Comparison of ENCODE assay signal across 1 cellular context in the genomic region with DNA sequence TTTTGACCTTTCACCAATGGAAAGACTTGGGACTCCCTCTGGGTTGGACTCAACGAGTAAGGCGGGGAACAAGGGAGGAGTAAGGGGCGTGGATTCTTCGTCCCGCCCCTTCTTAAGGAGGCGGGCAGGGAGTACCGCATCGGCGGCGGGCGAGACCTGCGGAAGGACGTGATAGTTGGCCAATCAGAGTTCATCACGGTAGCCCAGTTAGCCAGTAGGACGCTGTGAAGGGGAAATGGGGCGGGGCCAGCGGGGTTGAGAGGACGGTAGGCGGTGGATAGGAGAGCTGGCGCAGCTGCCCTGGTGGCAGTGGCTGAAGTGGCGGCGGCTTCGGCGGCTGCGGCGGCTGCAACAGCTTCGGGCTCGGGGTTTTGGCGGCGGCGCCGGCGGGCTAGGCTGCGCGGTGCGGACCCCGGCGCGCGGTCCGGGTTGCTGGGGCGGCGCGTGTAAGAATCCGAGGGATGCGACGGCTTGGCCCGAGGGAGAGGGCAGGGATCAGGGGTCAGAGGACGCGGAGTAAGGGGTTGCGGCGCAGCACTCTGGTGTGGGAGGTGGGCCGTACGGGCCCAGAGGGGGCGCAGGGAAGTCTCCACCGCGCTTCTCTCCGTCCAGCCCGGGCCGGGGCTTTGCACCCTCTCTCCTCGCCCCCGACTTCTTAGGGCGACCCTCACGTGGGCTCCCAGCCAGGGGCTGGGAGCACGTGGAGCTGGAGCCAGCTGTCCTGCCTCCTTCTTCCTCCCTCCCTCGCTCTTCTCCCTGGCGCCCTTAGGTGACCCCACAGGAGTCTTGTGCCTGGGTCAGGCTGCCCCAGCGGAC.
TF ChIP-seq lines count a peak whose summit lies in the region.

A gene (plus strand): TSS at position 284 of the 816 bp plus-strand sequence. CDS start 5,389 bp downstream, outside the sequence.

TF ChIP-seq in HepG2, 621 proteins besides CTCF, POLR2A, EP300 and RAD21 (continued from another document and continues in another):
- TF ChIP-seq NAIF1 (CRISPR knock-in tag; IDR thresholded peaks at IDR 0.05; ENCODE audit: borderline replicate concordance), result no peak
- TF ChIP-seq, protein P1, sequence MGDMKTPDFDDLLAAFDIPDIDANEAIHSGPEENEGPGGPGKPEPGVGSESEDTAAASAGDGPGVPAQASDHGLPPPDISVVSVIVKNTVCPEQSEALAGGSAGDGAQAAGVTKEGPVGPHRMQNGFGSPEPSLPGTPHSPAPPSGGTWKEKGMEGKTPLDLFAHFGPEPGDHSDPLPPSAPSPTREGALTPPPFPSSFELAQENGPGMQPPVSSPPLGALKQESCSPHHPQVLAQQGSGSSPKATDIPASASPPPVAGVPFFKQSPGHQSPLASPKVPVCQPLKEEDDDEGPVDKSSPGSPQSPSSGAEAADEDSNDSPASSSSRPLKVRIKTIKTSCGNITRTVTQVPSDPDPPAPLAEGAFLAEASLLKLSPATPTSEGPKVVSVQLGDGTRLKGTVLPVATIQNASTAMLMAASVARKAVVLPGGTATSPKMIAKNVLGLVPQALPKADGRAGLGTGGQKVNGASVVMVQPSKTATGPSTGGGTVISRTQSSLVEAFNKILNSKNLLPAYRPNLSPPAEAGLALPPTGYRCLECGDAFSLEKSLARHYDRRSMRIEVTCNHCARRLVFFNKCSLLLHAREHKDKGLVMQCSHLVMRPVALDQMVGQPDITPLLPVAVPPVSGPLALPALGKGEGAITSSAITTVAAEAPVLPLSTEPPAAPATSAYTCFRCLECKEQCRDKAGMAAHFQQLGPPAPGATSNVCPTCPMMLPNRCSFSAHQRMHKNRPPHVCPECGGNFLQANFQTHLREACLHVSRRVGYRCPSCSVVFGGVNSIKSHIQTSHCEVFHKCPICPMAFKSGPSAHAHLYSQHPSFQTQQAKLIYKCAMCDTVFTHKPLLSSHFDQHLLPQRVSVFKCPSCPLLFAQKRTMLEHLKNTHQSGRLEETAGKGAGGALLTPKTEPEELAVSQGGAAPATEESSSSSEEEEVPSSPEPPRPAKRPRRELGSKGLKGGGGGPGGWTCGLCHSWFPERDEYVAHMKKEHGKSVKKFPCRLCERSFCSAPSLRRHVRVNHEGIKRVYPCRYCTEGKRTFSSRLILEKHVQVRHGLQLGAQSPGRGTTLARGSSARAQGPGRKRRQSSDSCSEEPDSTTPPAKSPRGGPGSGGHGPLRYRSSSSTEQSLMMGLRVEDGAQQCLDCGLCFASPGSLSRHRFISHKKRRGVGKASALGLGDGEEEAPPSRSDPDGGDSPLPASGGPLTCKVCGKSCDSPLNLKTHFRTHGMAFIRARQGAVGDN (CRISPR knock-in tag; IDR thresholded peaks at IDR 0.05), result peak; percentile 83
- TF ChIP-seq ZNF709 (CRISPR knock-in tag; IDR thresholded peaks at IDR 0.05), result peak; percentile 33; the same call in 1 of the 2 replicates
- TF ChIP-seq, protein P2, sequence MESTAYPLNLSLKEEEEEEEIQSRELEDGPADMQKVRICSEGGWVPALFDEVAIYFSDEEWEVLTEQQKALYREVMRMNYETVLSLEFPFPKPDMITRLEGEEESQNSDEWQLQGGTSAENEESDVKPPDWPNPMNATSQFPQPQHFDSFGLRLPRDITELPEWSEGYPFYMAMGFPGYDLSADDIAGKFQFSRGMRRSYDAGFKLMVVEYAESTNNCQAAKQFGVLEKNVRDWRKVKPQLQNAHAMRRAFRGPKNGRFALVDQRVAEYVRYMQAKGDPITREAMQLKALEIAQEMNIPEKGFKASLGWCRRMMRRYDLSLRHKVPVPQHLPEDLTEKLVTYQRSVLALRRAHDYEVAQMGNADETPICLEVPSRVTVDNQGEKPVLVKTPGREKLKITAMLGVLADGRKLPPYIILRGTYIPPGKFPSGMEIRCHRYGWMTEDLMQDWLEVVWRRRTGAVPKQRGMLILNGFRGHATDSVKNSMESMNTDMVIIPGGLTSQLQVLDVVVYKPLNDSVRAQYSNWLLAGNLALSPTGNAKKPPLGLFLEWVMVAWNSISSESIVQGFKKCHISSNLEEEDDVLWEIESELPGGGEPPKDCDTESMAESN (CRISPR knock-in tag; conservative IDR thresholded peaks at IDR 0.05), result peak; percentile 67
- peak; percentile 38; the same call in 1 of the 2 replicates for TF ChIP-seq CHD2 (IDR thresholded peaks at IDR 0.05; ENCODE audit: low read depth, low read length)
- 0 out of 2 replicates have a peak, but pooled peaks have one; percentile 12 for TF ChIP-seq FLYWCH1 (CRISPR knock-in tag; IDR thresholded peaks at IDR 0.05)
- 0 out of 2 replicates have a peak, but pooled peaks have one; percentile 56 for TF ChIP-seq TMF1 (CRISPR knock-in tag; IDR thresholded peaks at IDR 0.05; ENCODE audit: low read depth)
- TF ChIP-seq ZSCAN25 (CRISPR knock-in tag; IDR thresholded peaks at IDR 0.05), result peak; percentile 59; the same call in 1 of the 2 replicates
- TF ChIP-seq RBM39 (IDR thresholded peaks at IDR 0.05; ENCODE audit: low read depth, low read length, poor library complexity, severe bottlenecking), result peak; percentile 69
- TF ChIP-seq ZNF879 (CRISPR knock-in tag; IDR thresholded peaks at IDR 0.05), result no peak
- TF ChIP-seq, protein P3, sequence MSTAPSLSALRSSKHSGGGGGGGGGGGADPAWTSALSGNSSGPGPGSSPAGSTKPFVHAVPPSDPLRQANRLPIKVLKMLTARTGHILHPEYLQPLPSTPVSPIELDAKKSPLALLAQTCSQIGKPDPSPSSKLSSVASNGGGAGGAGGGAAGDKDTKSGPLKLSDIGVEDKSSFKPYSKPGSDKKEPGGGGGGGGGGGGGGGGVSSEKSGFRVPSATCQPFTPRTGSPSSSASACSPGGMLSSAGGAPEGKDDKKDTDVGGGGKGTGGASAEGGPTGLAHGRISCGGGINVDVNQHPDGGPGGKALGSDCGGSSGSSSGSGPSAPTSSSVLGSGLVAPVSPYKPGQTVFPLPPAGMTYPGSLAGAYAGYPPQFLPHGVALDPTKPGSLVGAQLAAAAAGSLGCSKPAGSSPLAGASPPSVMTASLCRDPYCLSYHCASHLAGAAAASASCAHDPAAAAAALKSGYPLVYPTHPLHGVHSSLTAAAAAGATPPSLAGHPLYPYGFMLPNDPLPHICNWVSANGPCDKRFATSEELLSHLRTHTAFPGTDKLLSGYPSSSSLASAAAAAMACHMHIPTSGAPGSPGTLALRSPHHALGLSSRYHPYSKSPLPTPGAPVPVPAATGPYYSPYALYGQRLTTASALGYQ (CRISPR knock-in tag; IDR thresholded peaks at IDR 0.05), result 0 out of 2 replicates have a peak, but pooled peaks have one; percentile 18
- TF ChIP-seq, protein P4, sequence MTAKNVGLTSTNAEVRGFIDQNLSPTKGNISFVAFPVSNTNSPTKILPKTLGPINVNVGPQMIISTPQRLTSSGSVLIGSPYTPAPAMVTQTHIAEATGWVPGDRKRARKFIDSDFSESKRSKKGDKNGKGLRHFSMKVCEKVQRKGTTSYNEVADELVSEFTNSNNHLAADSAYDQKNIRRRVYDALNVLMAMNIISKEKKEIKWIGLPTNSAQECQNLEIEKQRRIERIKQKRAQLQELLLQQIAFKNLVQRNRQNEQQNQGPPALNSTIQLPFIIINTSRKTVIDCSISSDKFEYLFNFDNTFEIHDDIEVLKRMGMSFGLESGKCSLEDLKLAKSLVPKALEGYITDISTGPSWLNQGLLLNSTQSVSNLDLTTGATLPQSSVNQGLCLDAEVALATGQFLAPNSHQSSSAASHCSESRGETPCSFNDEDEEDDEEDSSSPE (CRISPR knock-in tag; IDR thresholded peaks at IDR 0.05), result 0 out of 2 replicates have a peak, but pooled peaks have one; percentile 15
- TF ChIP-seq, protein P5, sequence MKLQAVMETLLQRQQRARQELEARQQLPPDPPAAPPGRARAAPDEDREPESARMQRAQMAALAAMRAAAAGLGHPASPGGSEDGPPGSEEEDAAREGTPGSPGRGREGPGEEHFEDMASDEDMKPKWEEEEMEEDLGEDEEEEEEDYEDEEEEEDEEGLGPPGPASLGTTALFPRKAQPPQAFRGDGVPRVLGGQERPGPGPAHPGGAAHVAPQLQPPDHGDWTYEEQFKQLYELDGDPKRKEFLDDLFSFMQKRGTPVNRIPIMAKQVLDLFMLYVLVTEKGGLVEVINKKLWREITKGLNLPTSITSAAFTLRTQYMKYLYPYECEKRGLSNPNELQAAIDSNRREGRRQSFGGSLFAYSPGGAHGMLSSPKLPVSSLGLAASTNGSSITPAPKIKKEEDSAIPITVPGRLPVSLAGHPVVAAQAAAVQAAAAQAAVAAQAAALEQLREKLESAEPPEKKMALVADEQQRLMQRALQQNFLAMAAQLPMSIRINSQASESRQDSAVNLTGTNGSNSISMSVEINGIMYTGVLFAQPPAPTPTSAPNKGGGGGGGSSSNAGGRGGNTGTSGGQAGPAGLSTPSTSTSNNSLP (IDR thresholded peaks at IDR 0.05; ENCODE audit: low read depth, low read length), result no peak
- TF ChIP-seq, protein P6, sequence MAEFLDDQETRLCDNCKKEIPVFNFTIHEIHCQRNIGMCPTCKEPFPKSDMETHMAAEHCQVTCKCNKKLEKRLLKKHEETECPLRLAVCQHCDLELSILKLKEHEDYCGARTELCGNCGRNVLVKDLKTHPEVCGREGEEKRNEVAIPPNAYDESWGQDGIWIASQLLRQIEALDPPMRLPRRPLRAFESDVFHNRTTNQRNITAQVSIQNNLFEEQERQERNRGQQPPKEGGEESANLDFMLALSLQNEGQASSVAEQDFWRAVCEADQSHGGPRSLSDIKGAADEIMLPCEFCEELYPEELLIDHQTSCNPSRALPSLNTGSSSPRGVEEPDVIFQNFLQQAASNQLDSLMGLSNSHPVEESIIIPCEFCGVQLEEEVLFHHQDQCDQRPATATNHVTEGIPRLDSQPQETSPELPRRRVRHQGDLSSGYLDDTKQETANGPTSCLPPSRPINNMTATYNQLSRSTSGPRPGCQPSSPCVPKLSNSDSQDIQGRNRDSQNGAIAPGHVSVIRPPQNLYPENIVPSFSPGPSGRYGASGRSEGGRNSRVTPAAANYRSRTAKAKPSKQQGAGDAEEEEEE (CRISPR knock-in tag; IDR thresholded peaks at IDR 0.05; ENCODE audit: borderline replicate concordance), result no peak
- TF ChIP-seq, protein P7, sequence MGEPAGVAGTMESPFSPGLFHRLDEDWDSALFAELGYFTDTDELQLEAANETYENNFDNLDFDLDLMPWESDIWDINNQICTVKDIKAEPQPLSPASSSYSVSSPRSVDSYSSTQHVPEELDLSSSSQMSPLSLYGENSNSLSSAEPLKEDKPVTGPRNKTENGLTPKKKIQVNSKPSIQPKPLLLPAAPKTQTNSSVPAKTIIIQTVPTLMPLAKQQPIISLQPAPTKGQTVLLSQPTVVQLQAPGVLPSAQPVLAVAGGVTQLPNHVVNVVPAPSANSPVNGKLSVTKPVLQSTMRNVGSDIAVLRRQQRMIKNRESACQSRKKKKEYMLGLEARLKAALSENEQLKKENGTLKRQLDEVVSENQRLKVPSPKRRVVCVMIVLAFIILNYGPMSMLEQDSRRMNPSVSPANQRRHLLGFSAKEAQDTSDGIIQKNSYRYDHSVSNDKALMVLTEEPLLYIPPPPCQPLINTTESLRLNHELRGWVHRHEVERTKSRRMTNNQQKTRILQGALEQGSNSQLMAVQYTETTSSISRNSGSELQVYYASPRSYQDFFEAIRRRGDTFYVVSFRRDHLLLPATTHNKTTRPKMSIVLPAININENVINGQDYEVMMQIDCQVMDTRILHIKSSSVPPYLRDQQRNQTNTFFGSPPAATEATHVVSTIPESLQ (CRISPR knock-in tag; conservative IDR thresholded peaks at IDR 0.05), result no peak
- TF ChIP-seq ZNF724P (CRISPR knock-in tag; IDR thresholded peaks at IDR 0.05; ENCODE audit: borderline replicate concordance), result peak; percentile 94; the same call in 1 of the 2 replicates
- TF ChIP-seq BHLHE40 (IDR thresholded peaks at IDR 0.05; ENCODE audit: low read length), result no peak
- TF ChIP-seq, protein P8, sequence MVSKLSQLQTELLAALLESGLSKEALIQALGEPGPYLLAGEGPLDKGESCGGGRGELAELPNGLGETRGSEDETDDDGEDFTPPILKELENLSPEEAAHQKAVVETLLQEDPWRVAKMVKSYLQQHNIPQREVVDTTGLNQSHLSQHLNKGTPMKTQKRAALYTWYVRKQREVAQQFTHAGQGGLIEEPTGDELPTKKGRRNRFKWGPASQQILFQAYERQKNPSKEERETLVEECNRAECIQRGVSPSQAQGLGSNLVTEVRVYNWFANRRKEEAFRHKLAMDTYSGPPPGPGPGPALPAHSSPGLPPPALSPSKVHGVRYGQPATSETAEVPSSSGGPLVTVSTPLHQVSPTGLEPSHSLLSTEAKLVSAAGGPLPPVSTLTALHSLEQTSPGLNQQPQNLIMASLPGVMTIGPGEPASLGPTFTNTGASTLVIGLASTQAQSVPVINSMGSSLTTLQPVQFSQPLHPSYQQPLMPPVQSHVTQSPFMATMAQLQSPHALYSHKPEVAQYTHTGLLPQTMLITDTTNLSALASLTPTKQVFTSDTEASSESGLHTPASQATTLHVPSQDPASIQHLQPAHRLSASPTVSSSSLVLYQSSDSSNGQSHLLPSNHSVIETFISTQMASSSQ (IDR thresholded peaks at IDR 0.05; ENCODE audit: low read depth), result no peak
- TF ChIP-seq, protein P8 (CRISPR knock-in tag; IDR thresholded peaks at IDR 0.05; ENCODE audit: borderline replicate concordance), result no peak
- peak; percentile 47; the same call in 1 of the 2 replicates for TF ChIP-seq MAZ (IDR thresholded peaks at IDR 0.05; ENCODE audit: borderline replicate concordance, low read depth, low read length)
- TF ChIP-seq MAZ (CRISPR knock-in tag; IDR thresholded peaks at IDR 0.05; ENCODE audit: low read depth), result peak; percentile 65
